Comparison of ENCODE assay signal across 10 cellular contexts in genomic region chrX:39969099-39969825, GRCh38.
DNase-seq lines count a peak whose midpoint lies in the region; ATAC-seq and TF ChIP-seq lines count a peak whose summit lies in the region.
"Had no signal": no experiment of that assay in that cellular context is flagged by ENCODE, and none has a peak within 500 bp of the region (broad histone marks: within the 10 kb centered on the region; RNA-seq: fewer than 3 reads in every experiment).

No MANE protein-coding gene starts in this region.

- POLR2A ChIA-PET in OCI-LY7 (lab: Charles Lee): no interaction called here

- H3K4me3 ChIP-seq in OCI-LY7 (ENCODE audit: low read depth, low read length, poor library complexity, severe bottlenecking): no peak overlapping the region
- no peak overlapping the region for H3K4me3 ChIP-seq in colonic mucosa

- no TSS peak for BruUV-seq in OCI-LY7 (replicated peaks; lab: Mats Ljungman, UMichigan)

- H3K9me3 ChIP-seq in OCI-LY7 (ENCODE audit: low read length) (0 out of 2 replicates have a peak, but pooled peaks cover 4% of the 10 kb centered on the region), colonic mucosa (no peaks in the 10 kb centered on the region)

- no peak overlapping the region for H3K4me2 ChIP-seq in OCI-LY7 (ENCODE audit: low read length)

- H3K9me2 ChIP-seq in OCI-LY7 (ENCODE audit: insufficient read depth, low read length): no peaks in the 10 kb centered on the region

- H3K36me3 ChIP-seq in OCI-LY7 (ENCODE audit: insufficient read depth, low read length) (no peaks in the 10 kb centered on the region; the same call in 1 of the 2 replicates), colonic mucosa (no peaks in the 10 kb centered on the region)

- H3K9ac ChIP-seq in colonic mucosa (ENCODE audit: low read depth in 2 of 2, low read length in 2 of 2): no peak overlapping the region

- H3K4me1 ChIP-seq in OCI-LY7 (ENCODE audit: insufficient read depth, low read length, poor library complexity, severe bottlenecking): no peaks in the 10 kb centered on the region
- no peaks in the 10 kb centered on the region for H3K4me1 ChIP-seq in colonic mucosa

- CTCF ChIA-PET in OCI-LY7 (lab: Charles Lee; ENCODE audit: unreplicated experiment): no interaction called here

- no peaks in the 10 kb centered on the region for H3K27me3 ChIP-seq in colonic mucosa

- DNase-seq in DMS 273 (lab: John Stamatoyannopoulos, UW; ENCODE audit: unreplicated experiment): peak; percentile 65
- no peak for DNase-seq in DMS 273 treated with DMSO at 0.1 percent for 48 hours (lab: John Stamatoyannopoulos, UW)
- peak; percentile 42 for DNase-seq in OCI-LY7 (ENCODE audit: low spot score)
- DNase-seq in colonic mucosa: peak; percentile 33
- peak; percentile 2 to 7 for DNase-seq in stimulated activated CD4-positive, alpha-beta T cell treated with anti-CD3 and anti-CD28 coated beads, Interleukin-4, amount 100 ng/mL, for 48 hours (ENCODE audit: low read depth in 2 of 2)
- DNase-seq: hypothalamus had no signal

- ATAC-seq in HG03095 (IDR thresholded peaks at IDR 0.05; ENCODE audit: unreplicated experiment): no peak
- no peak for ATAC-seq in GM18519 (IDR thresholded peaks at IDR 0.05; ENCODE audit: low FRiP score, unreplicated experiment)
- ATAC-seq in GM19463 (IDR thresholded peaks at IDR 0.05; ENCODE audit: unreplicated experiment): no peak

- intact Hi-C loops in OCI-LY7 (cut with micrococcal nuclease; ENCODE audit: unreplicated experiment) (no loop called here), colonic mucosa (cut with DNase I) (no loop called here)

- no peaks in the 10 kb centered on the region for H3K79me2 ChIP-seq in OCI-LY7 (ENCODE audit: insufficient read depth, low read depth, low read length)

- H2AFZ ChIP-seq in OCI-LY7 (ENCODE audit: low read length): no peak overlapping the region

- H3K27ac ChIP-seq in OCI-LY7 (ENCODE audit: low read depth, low read length, poor library complexity, severe bottlenecking) (no peak overlapping the region), colonic mucosa (no peak overlapping the region)
- H3K27ac ChIP-seq: 22Rv1 had no signal

- TF ChIP-seq CTCF in OCI-LY7 (conservative IDR thresholded peaks at IDR 0.05; ENCODE audit: low read length) (no peak), colonic mucosa (IDR thresholded peaks at IDR 0.05) (no peak)

- H4K20me1 ChIP-seq in OCI-LY7 (ENCODE audit: insufficient read depth, low read length): no peaks in the 10 kb centered on the region
